Comparison of ENCODE assay signal across 15 cellular contexts in the genomic region with DNA sequence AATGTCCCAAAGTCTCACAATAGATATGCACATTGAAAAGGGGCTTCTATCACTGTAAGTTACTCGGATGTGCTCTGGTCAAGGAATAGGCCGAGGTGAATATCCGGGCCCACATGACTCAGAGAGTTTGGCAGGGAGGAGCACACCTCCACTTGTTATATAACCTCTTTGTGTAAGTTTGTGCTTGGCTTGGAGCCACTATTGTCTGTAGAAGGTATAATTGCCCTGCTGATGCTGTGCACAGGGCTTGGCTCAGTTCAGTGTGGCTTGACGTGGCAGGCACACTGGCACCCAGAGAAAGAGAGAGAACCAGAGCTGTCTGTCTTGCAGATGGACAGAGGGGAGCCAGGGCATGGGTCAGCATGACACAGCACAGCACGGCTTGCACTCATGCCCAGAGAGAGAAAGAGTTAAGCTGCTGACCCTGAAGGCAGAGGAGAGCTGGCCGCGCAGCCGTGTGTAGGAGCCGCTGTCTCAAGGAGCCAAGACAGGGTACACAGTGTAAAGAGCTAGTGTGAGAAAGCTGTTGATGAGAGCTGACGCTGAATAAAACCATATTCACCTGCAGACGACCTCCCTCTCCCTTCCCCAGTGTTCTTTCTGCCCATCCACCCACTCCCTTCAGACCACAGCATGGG.
A peak's percentile ranks its signal among the peaks of the same experiment; 100 is the strongest.
DNase-seq lines count a peak whose midpoint lies in the region; FAIRE-seq and TF ChIP-seq lines count a peak whose summit lies in the region.
"Had no signal": no experiment of that assay in that cellular context is flagged by ENCODE, and none has a peak within 500 bp of the region (broad histone marks: within the 10 kb centered on the region; RNA-seq: fewer than 3 reads in every experiment).

No MANE protein-coding gene starts in this region.

- DNase-seq in MCF 10A (ENCODE audit: unreplicated experiment) (peak; percentile 86), mammary epithelial cell (no peak), NCI-H774 (lab: John Stamatoyannopoulos, UW) (peak; percentile 9), fibroblast of the aortic adventitia (ENCODE audit: low read depth) (peak; percentile 35), urothelium cell line (ENCODE audit: low spot score) (peak; percentile 27), tibial artery (no peak), SK-N-DZ (ENCODE audit: low spot score) (no peak), OCI-M1 (lab: John Stamatoyannopoulos, UW) (no peak)
- DNase-seq: activated CD4-positive, alpha-beta T cell treated with anti-CD3 and anti-CD28 coated beads, Interleukin-2, amount 10 ng/mL, durations not matched to agents 7 days and 5 days; activated naive CD4-positive, alpha-beta T cell treated with Interleukin-2 at 50 U/mL for 16 hours; activated T-cell treated with anti-CD3 and anti-CD28 coated beads for 4 hours; foreskin fibroblast; NCI-H526; stimulated activated CD4-positive, alpha-beta T cell treated with anti-CD3 and anti-CD28 coated beads, Interleukin-2, amount 100 ng/mL, for 24 hours had no signal

- H3K4me2 ChIP-seq in mammary epithelial cell (ENCODE audit: insufficient read depth, low read depth, low read length) = no peak overlapping the region

- H2AFZ ChIP-seq in mammary epithelial cell (ENCODE audit: low read depth, low read length) = no peak overlapping the region

- dilution Hi-C loops in mammary epithelial cell (cut with HindIII; ENCODE audit: low sequenced_read_pairs) = no loop called here

- no peaks in the 10 kb centered on the region for H4K20me1 ChIP-seq in mammary epithelial cell (ENCODE audit: insufficient read depth, low read length)

- H3K79me2 ChIP-seq in mammary epithelial cell (ENCODE audit: insufficient read depth, low read length) = no peaks in the 10 kb centered on the region

- in situ Hi-C loops in mammary epithelial cell (cut with MboI; ENCODE audit: low sequenced_read_pairs in 2 of 2) = no loop called here

- intact Hi-C loops in MCF 10A (cut with micrococcal nuclease) (no loop called here), mammary epithelial cell (cut with micrococcal nuclease) (no loop called here), tibial artery (cut with DNase I; ENCODE audit: low total_unique reads) (no loop called here)

- BruUV-seq in MCF 10A (replicated peaks; lab: Mats Ljungman, UMichigan) (no TSS peak), mammary epithelial cell (replicated peaks; lab: Mats Ljungman, UMichigan) (no TSS peak)

- no peak for FAIRE-seq in urothelium cell line (lab: Jason Lieb, UNC)

- no peak overlapping the region for H3K27ac Mint-ChIP-seq in MCF 10A (ENCODE audit: low read depth, unreplicated experiment)
- H3K27ac Mint-ChIP-seq: activated CD4-positive, alpha-beta T cell treated with anti-CD3 and anti-CD28 coated beads, Interleukin-2, amount 10 ng/mL, durations not matched to agents 7 days and 5 days; IgD-negative memory B cell had no signal

- H3K4me3 ChIP-seq in mammary epithelial cell (replicated peaks in 1 of 3; ENCODE audit: insufficient read depth in 1 of 3, low read depth in 2 of 3, low read length in 3 of 3) (no peak overlapping the region), fibroblast of the aortic adventitia (ENCODE audit: low read depth, low read length) (no peak overlapping the region), tibial artery (no peak overlapping the region)

- H3K36me3 ChIP-seq in mammary epithelial cell (ENCODE audit: insufficient read depth, low read length) = no peaks in the 10 kb centered on the region
- H3K36me3 ChIP-seq in tibial artery = no peaks in the 10 kb centered on the region

- no peaks in the 10 kb centered on the region for H3K27me3 Mint-ChIP-seq in MCF 10A (ENCODE audit: insufficient read depth, unreplicated experiment)
- H3K27me3 Mint-ChIP-seq: activated CD4-positive, alpha-beta T cell treated with anti-CD3 and anti-CD28 coated beads, Interleukin-2, amount 10 ng/mL, durations not matched to agents 7 days and 5 days; IgD-negative memory B cell had no signal

- H3K4me1 ChIP-seq in mammary epithelial cell (ENCODE audit: insufficient read depth, low read length) (no peaks in the 10 kb centered on the region), tibial artery (no peaks in the 10 kb centered on the region)

- no peak overlapping the region for H3K27ac ChIP-seq in mammary epithelial cell (ENCODE audit: insufficient read depth, low read depth, low read length)
- H3K27ac ChIP-seq in tibial artery = no peak overlapping the region

- CTCF ChIA-PET in MCF 10A (lab: Yijun Ruan, JAX) = interaction anchor here (0.6 kb wide), 1 partner anchor 506 kb away, joined by 4 read pairs; no protein-coding TSS in a partner anchor
- CTCF ChIA-PET in mammary epithelial cell (lab: Charles Lee; ENCODE audit: low non-redundant PET) = no interaction called here

- no peaks in the 10 kb centered on the region for H3K4me1 Mint-ChIP-seq in MCF 10A (ENCODE audit: insufficient read depth, unreplicated experiment)
- H3K4me1 Mint-ChIP-seq: activated CD4-positive, alpha-beta T cell treated with anti-CD3 and anti-CD28 coated beads, Interleukin-2, amount 10 ng/mL, durations not matched to agents 7 days and 5 days; IgD-negative memory B cell had no signal

- H3K9ac ChIP-seq in mammary epithelial cell (ENCODE audit: insufficient read depth, low read length) = no peak overlapping the region

- POLR2A ChIA-PET in MCF 10A (lab: Yijun Ruan, JAX) = interaction anchor here (0.6 to 1.1 kb wide), 3 partner anchors 14 to 1815 kb away, joined by 3 read pairs; no protein-coding TSS in a partner anchor

- H3K9me3 ChIP-seq in mammary epithelial cell (replicated peaks; ENCODE audit: insufficient read depth, low read length) = peaks cover 15% of the 10 kb centered on the region
- H3K9me3 ChIP-seq in tibial artery = no peaks in the 10 kb centered on the region

- 11% methylated on average over 6 of the region's 11 CpGs for WGBS in mammary epithelial cell (ENCODE audit: low coverage, missing lambda C conversion rate)

- no peaks in the 10 kb centered on the region for H3K36me3 Mint-ChIP-seq in MCF 10A (ENCODE audit: insufficient read depth, unreplicated experiment)
- H3K36me3 Mint-ChIP-seq: IgD-negative memory B cell had no signal

- H3K9me3 Mint-ChIP-seq in MCF 10A (ENCODE audit: unreplicated experiment) = no peaks in the 10 kb centered on the region

- H3K27me3 ChIP-seq in mammary epithelial cell (ENCODE audit: insufficient read depth, low read length) (no peaks in the 10 kb centered on the region), tibial artery (no peaks in the 10 kb centered on the region)

- H3K4me3 Mint-ChIP-seq in MCF 10A (ENCODE audit: unreplicated experiment) = no peak overlapping the region
- H3K4me3 Mint-ChIP-seq: activated CD4-positive, alpha-beta T cell treated with anti-CD3 and anti-CD28 coated beads, Interleukin-2, amount 10 ng/mL, durations not matched to agents 7 days and 5 days; IgD-negative memory B cell had no signal

- TF ChIP-seq CTCF in MCF 10A (IDR thresholded peaks at IDR 0.05; ENCODE audit: unreplicated experiment) = no peak
- TF ChIP-seq CTCF in mammary epithelial cell (conservative IDR thresholded peaks at IDR 0.05 in 1 of 2, IDR thresholded peaks at IDR 0.05 in 1 of 2; ENCODE audit: extremely low read depth in 1 of 2, insufficient read depth in 1 of 2, low read depth in 1 of 2, low read length in 2 of 2) = no peak
- no peak for TF ChIP-seq CTCF in fibroblast of the aortic adventitia (IDR thresholded peaks at IDR 0.05; ENCODE audit: insufficient read depth, low read length)
- no peak for TF ChIP-seq CTCF in tibial artery (IDR thresholded peaks at IDR 0.05)

Comparison
In these comparisons a context has a peak if more than half of its experiments do, and no peak if none do; other contexts are left out.
1. DNase-seq: peak in MCF 10A (single experiment), NCI-H774 (single experiment), fibroblast of the aortic adventitia (single experiment) and urothelium cell line (single experiment); none in mammary epithelial cell (single experiment), tibial artery (0 of 2), SK-N-DZ (single experiment) and OCI-M1 (single experiment).